24 cellular contexts compared by ENCODE assay signal in genomic region chr20:51688600-51688999, GRCh38.
DNase-seq lines count a peak whose midpoint lies in the region; ATAC-seq, FAIRE-seq and TF ChIP-seq lines count a peak whose summit lies in the region.
"Had no signal": no experiment of that assay in that cellular context is flagged by ENCODE, and none has a peak within 500 bp of the region (broad histone marks: within the 10 kb centered on the region; RNA-seq: fewer than 3 reads in every experiment).

No MANE protein-coding gene starts in this region.

- H3K4me1 ChIP-seq in HepG2 (ENCODE audit: insufficient read depth, low read length) (no peaks in the 10 kb centered on the region), right lobe of liver (no peaks in the 10 kb centered on the region), astrocyte (ENCODE audit: insufficient read depth, low read length) (peaks cover 5% of the 10 kb centered on the region), spleen (no peaks in the 10 kb centered on the region)
- H3K4me1 ChIP-seq: BE2C had no signal

- CTCF ChIA-PET in HepG2 (lab: Yijun Ruan, JAX; ENCODE audit: low intra/inter-chr PET ratio, low total read pairs): no interaction called here

- POLR2A ChIA-PET in HepG2 (lab: Yijun Ruan, JAX): no interaction called here

- FAIRE-seq in HepG2 (lab: Jason Lieb, UNC) (no peak), astrocyte (lab: Jason Lieb, UNC) (no peak)
- FAIRE-seq: GM12878, GM19239, H1 had no signal

- no peak overlapping the region for H3K9ac ChIP-seq in HepG2 (ENCODE audit: insufficient read depth, low read depth, low read length)
- H3K9ac ChIP-seq in astrocyte (ENCODE audit: low read length): no peak overlapping the region

- H4K20me1 ChIP-seq in HepG2 (ENCODE audit: insufficient read depth, low read length) (no peaks in the 10 kb centered on the region), astrocyte (ENCODE audit: insufficient read depth, low read length) (no peaks in the 10 kb centered on the region)

- no peak overlapping the region for H2AFZ ChIP-seq in HepG2 (ENCODE audit: low read length)
- no peak overlapping the region for H2AFZ ChIP-seq in astrocyte (ENCODE audit: low read depth, low read length)

- H3K36me3 ChIP-seq in HepG2 (replicated peaks in 1 of 2; ENCODE audit: control insufficient read depth in 1 of 2, insufficient read depth in 2 of 2, low read length in 2 of 2): peaks cover 0 to 12% of the 10 kb centered on the region in 2 experiments; a peak in 3 of 5 replicates
- H3K36me3 ChIP-seq in right lobe of liver: no peaks in the 10 kb centered on the region
- no peaks in the 10 kb centered on the region for H3K36me3 ChIP-seq in astrocyte (ENCODE audit: insufficient read depth, low read length)
- peaks cover 0 to 30% (median 0%) of the 10 kb centered on the region in 6 donors for H3K36me3 ChIP-seq in spleen
- H3K36me3 ChIP-seq: BE2C had no signal

- peaks cover 6% of the 10 kb centered on the region for H3K4me1 Mint-ChIP-seq in astrocyte (ENCODE audit: low read depth, unreplicated experiment)
- no peaks in the 10 kb centered on the region for H3K4me1 Mint-ChIP-seq in mesothelial cell of epicardium
- H3K4me1 Mint-ChIP-seq in effector memory CD8-positive, alpha-beta T cell (ENCODE audit: low read depth in 2 of 2): peaks cover 0 to 6% of the 10 kb centered on the region in 2 donors
- H3K4me1 Mint-ChIP-seq: CD4-positive, CD25-positive, alpha-beta regulatory T cell had no signal

- H3K36me3 Mint-ChIP-seq in astrocyte (ENCODE audit: low read depth, unreplicated experiment) (peaks cover 6% of the 10 kb centered on the region), mesothelial cell of epicardium (peaks cover 50% of the 10 kb centered on the region)
- peaks cover 2% of the 10 kb centered on the region for H3K36me3 Mint-ChIP-seq in effector memory CD8-positive, alpha-beta T cell (ENCODE audit: insufficient read depth)
- H3K36me3 Mint-ChIP-seq: CD4-positive, CD25-positive, alpha-beta regulatory T cell had no signal

- BruUV-seq in HepG2 (replicated peaks; lab: Mats Ljungman, UMichigan): no TSS peak

- H3K27me3 Mint-ChIP-seq in astrocyte (ENCODE audit: low read depth, unreplicated experiment) (peaks cover 2% of the 10 kb centered on the region), mesothelial cell of epicardium (ENCODE audit: low read depth) (no peaks in the 10 kb centered on the region)
- peaks cover 0 to 24% of the 10 kb centered on the region in 2 donors for H3K27me3 Mint-ChIP-seq in effector memory CD8-positive, alpha-beta T cell

- WGBS in HepG2 (ENCODE audit: low lambda C conversion rate): 97% methylated on average over 7 of the region's 8 CpGs
- 70% methylated on average over 5 of the region's 8 CpGs for WGBS in right lobe of liver (ENCODE audit: insufficient coverage, low coverage, low lambda C conversion rate, missing lambda C conversion rate)
- 82 to 95% (median 88%) methylated on average over 8 of the region's 8 CpGs for WGBS in spleen, 5 donors

- TF ChIP-seq CTCF in HepG2 (CRISPR knock-in tag; IDR thresholded peaks at IDR 0.05) (no peak), right lobe of liver (IDR thresholded peaks at IDR 0.05) (no peak), astrocyte (IDR thresholded peaks at IDR 0.05; ENCODE audit: insufficient read depth, low read depth, low read length) (no peak), spleen (IDR thresholded peaks at IDR 0.05 in 8 of 11, conservative IDR thresholded peaks at IDR 0.05 in 3 of 11) (no peak), mesothelial cell of epicardium (IDR thresholded peaks at IDR 0.05; ENCODE audit: unreplicated experiment) (no peak)

- no peaks in the 10 kb centered on the region for H3K9me3 ChIP-seq in HepG2 (ENCODE audit: low read length)
- no peaks in the 10 kb centered on the region for H3K9me3 ChIP-seq in right lobe of liver
- H3K9me3 ChIP-seq in astrocyte (ENCODE audit: insufficient read depth, low read depth, low read length): no peaks in the 10 kb centered on the region
- H3K9me3 ChIP-seq in spleen: no peaks in the 10 kb centered on the region
- H3K9me3 ChIP-seq: BE2C had no signal

- H3K27ac ChIP-seq in HepG2 (ENCODE audit: extremely low read length, insufficient read depth, low read length) (no peak overlapping the region), right lobe of liver (no peak overlapping the region), astrocyte (ENCODE audit: low read depth, low read length) (no peak overlapping the region), spleen (no peak overlapping the region)
- H3K27ac ChIP-seq: HL-60 had no signal

- TF ChIP-seq EP300 in HepG2 (IDR thresholded peaks at IDR 0.05; ENCODE audit: low read depth in 2 of 2, low read length in 2 of 2) (no peak), HepG2 (CRISPR knock-in tag; IDR thresholded peaks at IDR 0.05; ENCODE audit: borderline replicate concordance) (no peak)

- TF ChIP-seq POLR2A in HepG2 (IDR thresholded peaks at IDR 0.05; ENCODE audit: insufficient read depth in 1 of 2, low read depth in 2 of 2, low read length in 2 of 2) (no peak), right lobe of liver (IDR thresholded peaks at IDR 0.05) (no peak), spleen (IDR thresholded peaks at IDR 0.05) (no peak)

- intact Hi-C loops in HepG2 (cut with micrococcal nuclease; ENCODE audit: unreplicated experiment): no loop called here
- intact Hi-C loops in right lobe of liver (cut with DNase I): no loop called here
- intact Hi-C loops in spleen (cut with DNase I; ENCODE audit: low total_unique reads): no loop called here

- H3K4me3 Mint-ChIP-seq in astrocyte (ENCODE audit: unreplicated experiment) (no peak overlapping the region), mesothelial cell of epicardium (no peak overlapping the region)
- H3K4me3 Mint-ChIP-seq in effector memory CD8-positive, alpha-beta T cell: no peak overlapping the region
- H3K4me3 Mint-ChIP-seq: CD4-positive, CD25-positive, alpha-beta regulatory T cell; IgD-negative memory B cell had no signal

- H3K27ac Mint-ChIP-seq in astrocyte (ENCODE audit: unreplicated experiment): peak overlapping the region; percentile 0
- H3K27ac Mint-ChIP-seq in mesothelial cell of epicardium: no peak overlapping the region
- no peak overlapping the region for H3K27ac Mint-ChIP-seq in effector memory CD8-positive, alpha-beta T cell
- H3K27ac Mint-ChIP-seq: CD4-positive, CD25-positive, alpha-beta regulatory T cell; IgD-negative memory B cell had no signal

- in situ Hi-C loops in HepG2 (cut with HindIII; ENCODE audit: extremely low pct_ligation_motif_present, low pct_unique_long_range_greater_than_20kb): no loop called here

- H3K4me2 ChIP-seq in HepG2 (ENCODE audit: low read depth, low read length): no peak overlapping the region
- no peak overlapping the region for H3K4me2 ChIP-seq in astrocyte (ENCODE audit: low read length)

- H3K27me3 ChIP-seq in HepG2 (ENCODE audit: control insufficient read depth in 1 of 2, insufficient read depth in 2 of 2, low read length in 2 of 2) (no peaks in the 10 kb centered on the region), right lobe of liver (no peaks in the 10 kb centered on the region), astrocyte (ENCODE audit: insufficient read depth, low read length) (no peaks in the 10 kb centered on the region), spleen (replicated peaks in 1 of 7) (peaks cover 0 to under 1% (median 0%) of the 10 kb centered on the region in 7 donors)
- H3K27me3 ChIP-seq: BE2C had no signal

- no peaks in the 10 kb centered on the region for H3K9me3 Mint-ChIP-seq in astrocyte (ENCODE audit: unreplicated experiment)
- no peaks in the 10 kb centered on the region for H3K9me3 Mint-ChIP-seq in mesothelial cell of epicardium
- no peaks in the 10 kb centered on the region for H3K9me3 Mint-ChIP-seq in effector memory CD8-positive, alpha-beta T cell
- H3K9me3 Mint-ChIP-seq: IgD-negative memory B cell had no signal

- TF ChIP-seq RAD21 in HepG2 (CRISPR knock-in tag; IDR thresholded peaks at IDR 0.05): no peak

- H3K79me2 ChIP-seq in HepG2 (ENCODE audit: insufficient read depth, low read length) (no peaks in the 10 kb centered on the region), astrocyte (ENCODE audit: insufficient read depth, low read length) (no peaks in the 10 kb centered on the region)

- no peak overlapping the region for H3K4me3 ChIP-seq in HepG2 (replicated peaks in 1 of 3; ENCODE audit: insufficient read depth in 1 of 3, low read depth in 2 of 3, low read length in 3 of 3)
- no peak overlapping the region for H3K4me3 ChIP-seq in right lobe of liver
- H3K4me3 ChIP-seq in astrocyte (ENCODE audit: insufficient read depth, low read depth, low read length): no peak overlapping the region
- H3K4me3 ChIP-seq in spleen: no peak overlapping the region
- H3K4me3 ChIP-seq: GM12878 had no signal

- DNase-seq in HepG2 (ENCODE audit: low spot score) (no peak), right lobe of liver (no peak), astrocyte (ENCODE audit: low read depth) (no peak), mesenteric fat pad (ENCODE audit: low spot score) (peak; percentile 47), spleen (peak; percentile 12), mesothelial cell of epicardium (ENCODE audit: low spot score in 2 of 2, unreplicated experiment in 2 of 2) (no peak), LoVo (ENCODE audit: low spot score) (no peak)
- DNase-seq in effector memory CD8-positive, alpha-beta T cell: no peak
- DNase-seq: BE2C; CD4-positive, CD25-positive, alpha-beta regulatory T cell; DMS153; Kasumi-1; NCI-H1092 treated with DMSO at 0.1 percent for 48 hours; NCI-H146; NCI-H2081; NCI-H2171 treated with DMSO at 0.1 percent for 48 hours; NCI-H748 treated with DMSO at 0.1 percent for 48 hours; OCI-M1; SHP77 treated with DMSO at 0.1 percent for 48 hours had no signal

- ATAC-seq in HepG2: peak; percentile 50
- no peak for ATAC-seq in right lobe of liver
- no peak for ATAC-seq in effector memory CD8-positive, alpha-beta T cell (replicated peaks)
- ATAC-seq: GM12878 had no signal

TF ChIP-seq in HepG2, 621 proteins besides CTCF, POLR2A, EP300 and RAD21 (continues in another document):
- no peak for TF ChIP-seq ZMYM2 (CRISPR knock-in tag; IDR thresholded peaks at IDR 0.05)
- TF ChIP-seq ATF5 (CRISPR knock-in tag; IDR thresholded peaks at IDR 0.05; ENCODE audit: low read depth): no peak
- no peak for TF ChIP-seq NFE2 (CRISPR knock-in tag; IDR thresholded peaks at IDR 0.05)
- TF ChIP-seq ZBTB20 (CRISPR knock-in tag; IDR thresholded peaks at IDR 0.05; ENCODE audit: borderline replicate concordance, low read depth): no peak
- no peak for TF ChIP-seq SP2 (CRISPR knock-in tag; IDR thresholded peaks at IDR 0.05)
- TF ChIP-seq HOXD1 (CRISPR knock-in tag; IDR thresholded peaks at IDR 0.05): no peak

Comparison
In these comparisons a context has a peak if more than half of its experiments do, and no peak if none do; other contexts are left out.
1. DNase-seq: peak in mesenteric fat pad (single experiment) and spleen (single experiment); none in HepG2 (single experiment), right lobe of liver (0 of 3), astrocyte (single experiment), mesothelial cell of epicardium (0 of 2), LoVo (single experiment) and effector memory CD8-positive, alpha-beta T cell (0 of 3).